In genomic region chr17:75398279-75398678, GRCh38 we compare ENCODE assay signal across 1 cellular context.
TF ChIP-seq lines count a peak whose summit lies in the region.

No MANE protein-coding gene starts in this region.

TF ChIP-seq in HepG2, 621 proteins besides CTCF, POLR2A, EP300 and RAD21:
- TF ChIP-seq ZMYM2 (CRISPR knock-in tag; IDR thresholded peaks at IDR 0.05) (0 out of 2 replicates have a peak, but pooled peaks have one; percentile 8), MEIS1 (CRISPR knock-in tag; IDR thresholded peaks at IDR 0.05; ENCODE audit: borderline replicate concordance) (no peak), BRF2 (CRISPR knock-in tag; IDR thresholded peaks at IDR 0.05) (no peak), ZNF121 (CRISPR knock-in tag; IDR thresholded peaks at IDR 0.05) (peak; percentile 58; the same call in 1 of the 2 replicates)
- TF ChIP-seq, protein P1, sequence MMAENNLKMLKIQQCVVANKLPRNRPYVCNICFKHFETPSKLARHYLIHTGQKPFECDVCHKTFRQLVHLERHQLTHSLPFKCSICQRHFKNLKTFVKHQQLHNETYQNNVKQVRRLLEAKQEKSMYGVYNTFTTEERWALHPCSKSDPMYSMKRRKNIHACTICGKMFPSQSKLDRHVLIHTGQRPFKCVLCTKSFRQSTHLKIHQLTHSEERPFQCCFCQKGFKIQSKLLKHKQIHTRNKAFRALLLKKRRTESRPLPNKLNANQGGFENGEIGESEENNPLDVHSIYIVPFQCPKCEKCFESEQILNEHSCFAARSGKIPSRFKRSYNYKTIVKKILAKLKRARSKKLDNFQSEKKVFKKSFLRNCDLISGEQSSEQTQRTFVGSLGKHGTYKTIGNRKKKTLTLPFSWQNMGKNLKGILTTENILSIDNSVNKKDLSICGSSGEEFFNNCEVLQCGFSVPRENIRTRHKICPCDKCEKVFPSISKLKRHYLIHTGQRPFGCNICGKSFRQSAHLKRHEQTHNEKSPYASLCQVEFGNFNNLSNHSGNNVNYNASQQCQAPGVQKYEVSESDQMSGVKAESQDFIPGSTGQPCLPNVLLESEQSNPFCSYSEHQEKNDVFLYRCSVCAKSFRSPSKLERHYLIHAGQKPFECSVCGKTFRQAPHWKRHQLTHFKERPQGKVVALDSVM (CRISPR knock-in tag; IDR thresholded peaks at IDR 0.05), result peak; percentile 22
